ENCODE assay signal across 8 cellular contexts in genomic region chr9:136808781-136809158, GRCh38. TPM values are rescaled to one million over a fixed set of nuclear protein-coding genes. Genes with fewer than 3 reads are reported as not detected.
DNase-seq lines count a peak whose midpoint lies in the region; ATAC-seq and TF ChIP-seq lines count a peak whose summit lies in the region.

No MANE protein-coding gene starts in this region.

- 2 to 6% methylated on average over 14 of the region's 14 CpGs for WGBS in sigmoid colon, 2 donors

- no peak for DNase-seq in activated T-cell treated with anti-CD3 and anti-CD28 coated beads, Interleukin-2, amount 50 U/mL, for 24 hours
- DNase-seq in activated T-cell treated with anti-CD3 and anti-CD28 coated beads, Interleukin-2, amount 50 U/mL, for 1 hour = no peak
- DNase-seq in T-cell (no peak), fibroblast of the aortic adventitia (ENCODE audit: low read depth) (peak; percentile 51), sigmoid colon (no peak), SKM-1 treated with dmso at 0.1 percent for 144 hours (lab: John Stamatoyannopoulos, UW; ENCODE audit: unreplicated experiment) (no peak)

- H3K4me1 Mint-ChIP-seq in activated T-cell treated with anti-CD3 and anti-CD28 coated beads, Interleukin-2, amount 50 U/mL, for 24 hours (ENCODE audit: low read depth) = peaks cover 43% of the 10 kb centered on the region
- peaks cover 47 to 53% (median 47%) of the 10 kb centered on the region in 3 donors for H3K4me1 Mint-ChIP-seq in T-cell

- peaks cover 59% of the 10 kb centered on the region for H3K36me3 Mint-ChIP-seq in activated T-cell treated with anti-CD3 and anti-CD28 coated beads, Interleukin-2, amount 50 U/mL, for 24 hours (ENCODE audit: low read depth)
- peaks cover 12% of the 10 kb centered on the region for H3K36me3 Mint-ChIP-seq in T-cell

- H3K4me1 ChIP-seq in sigmoid colon = peaks cover 0 to 46% (median 38%) of the 10 kb centered on the region in 4 donors

- H3K4me3 ChIP-seq in fibroblast of the aortic adventitia (ENCODE audit: low read depth, low read length) (peak overlapping the region; percentile 84), sigmoid colon (peak overlapping the region; percentile 83 to 98 (median 90))

- ATAC-seq in T-cell (replicated peaks in 1 of 4) (no peak), HG02588 (IDR thresholded peaks at IDR 0.05; ENCODE audit: unreplicated experiment) (no peak)
- ATAC-seq in activated CD4-positive, CD25-positive, alpha-beta regulatory T cell treated with anti-CD3 and anti-CD28 coated beads, Interleukin-2, amount 50 U/mL, for 24 hours = no peak

- TF ChIP-seq CTCF in fibroblast of the aortic adventitia (IDR thresholded peaks at IDR 0.05; ENCODE audit: insufficient read depth, low read length) (no peak), sigmoid colon (IDR thresholded peaks at IDR 0.05) (no peak)

- H3K9me3 Mint-ChIP-seq in activated T-cell treated with anti-CD3 and anti-CD28 coated beads, Interleukin-2, amount 50 U/mL, for 24 hours = no peaks in the 10 kb centered on the region
- H3K9me3 Mint-ChIP-seq in T-cell = no peaks in the 10 kb centered on the region

- CTCF ChIA-PET in T-cell (lab: Charles Lee) = interaction anchor here in 1 of 2 donors (0.6 to 0.7 kb wide), 2 partner anchors 16 to 151 kb away, joined by 3 to 4 read pairs; no protein-coding TSS in a partner anchor

- peak overlapping the region; percentile 87 to 94 (median 89) for H3K27ac ChIP-seq in sigmoid colon

- intact Hi-C loops in sigmoid colon (cut with DNase I) = no loop called here

- H3K27ac Mint-ChIP-seq in activated T-cell treated with anti-CD3 and anti-CD28 coated beads, Interleukin-2, amount 50 U/mL, for 24 hours = peak overlapping the region; percentile 82
- peak overlapping the region; percentile 19 to 39 for H3K27ac Mint-ChIP-seq in T-cell

- no peaks in the 10 kb centered on the region for H3K27me3 ChIP-seq in sigmoid colon

- no peaks in the 10 kb centered on the region for H3K27me3 Mint-ChIP-seq in activated T-cell treated with anti-CD3 and anti-CD28 coated beads, Interleukin-2, amount 50 U/mL, for 24 hours
- no peaks in the 10 kb centered on the region for H3K27me3 Mint-ChIP-seq in T-cell

- H3K9me3 ChIP-seq in sigmoid colon = no peaks in the 10 kb centered on the region

- H3K4me3 Mint-ChIP-seq in activated T-cell treated with anti-CD3 and anti-CD28 coated beads, Interleukin-2, amount 50 U/mL, for 24 hours = peak overlapping the region; percentile 80
- H3K4me3 Mint-ChIP-seq in T-cell = peak overlapping the region; percentile 76 to 85 (median 84)

- peaks cover 0 to 26% (median 0%) of the 10 kb centered on the region in 4 donors for H3K36me3 ChIP-seq in sigmoid colon

- POLR2A ChIA-PET in T-cell (lab: Charles Lee) = no interaction called here

- TF ChIP-seq POLR2A in sigmoid colon (IDR thresholded peaks at IDR 0.05) = no peak

- TF ChIP-seq EP300 in sigmoid colon (IDR thresholded peaks at IDR 0.05) = no peak

RNA-seq across cellular contexts. Expression of gene RABL6, which starts 1.0 kb away (rescaled TPM):
- total RNA-seq in T-cell (10 to 100 TPM; 60.5 to 86.7 (median 82.8) TPM), fibroblast of the aortic adventitia (ENCODE audit: low replicate concordance) (49.8 and 62.0 TPM in 2 replicates), sigmoid colon (10 to 100 TPM; 36.0 to 55.9 (median 49.9) TPM)
- 100 to 1,000 TPM in 1 of 3 donors, 10 to 100 TPM in 2; 63.1 to 103 (median 68.7) TPM for polyA plus RNA-seq in sigmoid colon

RNA-seq across cellular contexts. Expression of gene CCDC183, which starts 12.6 kb away (rescaled TPM):
- total RNA-seq in T-cell = 1 to 10 TPM; 1.9 to 2.9 (median 2.3) TPM
- 0.16 TPM in 1 of 2 replicates, not detected in the other for total RNA-seq in fibroblast of the aortic adventitia (ENCODE audit: low replicate concordance)
- 1 to 10 TPM in 2 of 4 donors, under 1 TPM in 1, not detected in 1; 0.71 to 1.5 (median 1.1) TPM for total RNA-seq in sigmoid colon
- 1 to 10 TPM; 3.0 to 3.5 (median 3.0) TPM for polyA plus RNA-seq in sigmoid colon

RNA-seq across cellular contexts. Expression of gene TMEM141, which starts 17.6 kb away (rescaled TPM):
- total RNA-seq in T-cell = 10 to 100 TPM; 24.4 to 53.5 (median 45.8) TPM
- 9.4 and 30.8 TPM in 2 replicates for total RNA-seq in fibroblast of the aortic adventitia (ENCODE audit: low replicate concordance)
- 10 to 100 TPM; 37.5 to 84.7 (median 63.2) TPM for total RNA-seq in sigmoid colon
- 100 to 1,000 TPM; 345 to 629 (median 415) TPM for polyA plus RNA-seq in sigmoid colon

RNA-seq across cellular contexts. Expression of gene AJM1, which starts 33.5 kb away (rescaled TPM):
- total RNA-seq in T-cell = 1 to 10 TPM; 2.1 to 7.5 (median 5.1) TPM
- total RNA-seq in fibroblast of the aortic adventitia (ENCODE audit: low replicate concordance) = 1.1 and 1.3 TPM in 2 replicates
- 1 to 10 TPM in 3 of 4 donors, under 1 TPM in 1; 0.82 to 8.6 (median 5.2) TPM for total RNA-seq in sigmoid colon
- polyA plus RNA-seq in sigmoid colon = 1 to 10 TPM in 2 of 3 donors, under 1 TPM in 1; 0.46 to 6.7 (median 1.8) TPM

RNA-seq across cellular contexts. Expression of gene PHPT1, which starts 40.4 kb away (rescaled TPM):
- total RNA-seq in T-cell (10 to 100 TPM; 23.3 to 56.8 (median 43.5) TPM), fibroblast of the aortic adventitia (ENCODE audit: low replicate concordance) (28.7 and 83.2 TPM in 2 replicates), sigmoid colon (10 to 100 TPM; 39.0 to 73.1 (median 56.4) TPM)
- 100 to 1,000 TPM; 109 to 144 (median 120) TPM for polyA plus RNA-seq in sigmoid colon
